14 cellular contexts compared by ENCODE assay signal in genomic region chr7:117009705-117010361, GRCh38. TPM values are rescaled to one million over a fixed set of nuclear protein-coding genes. Genes with fewer than 3 reads are reported as not detected.
DNase-seq lines count a peak whose midpoint lies in the region; ATAC-seq and TF ChIP-seq lines count a peak whose summit lies in the region.
"Had no signal": no experiment of that assay in that cellular context is flagged by ENCODE, and none has a peak within 500 bp of the region (broad histone marks: within the 10 kb centered on the region; RNA-seq: fewer than 3 reads in every experiment).

No MANE protein-coding gene starts in this region.

- peak overlapping the region; percentile 84 for H3K27ac Mint-ChIP-seq in activated naive CD4-positive, alpha-beta T cell treated with anti-CD3 and anti-CD28 coated beads, Interleukin-2, amount 50 U/mL, for 24 hours
- H3K27ac Mint-ChIP-seq in T-helper 17 cell: peak overlapping the region; percentile 78
- H3K27ac Mint-ChIP-seq in central memory CD8-positive, alpha-beta T cell (ENCODE audit: low read depth): no peak overlapping the region

- DNase-seq in activated naive CD4-positive, alpha-beta T cell (lab: John Stamatoyannopoulos, UW): no peak
- no peak for DNase-seq in T-helper 17 cell
- DNase-seq in central memory CD8-positive, alpha-beta T cell (ENCODE audit: low spot score in 2 of 2): no peak
- no peak for DNase-seq in tibial artery
- DNase-seq in mesenteric fat pad (ENCODE audit: low spot score): no peak
- DNase-seq in heart left ventricle: no peak
- DNase-seq in middle frontal gyrus (ENCODE audit: extremely low spot score, low spot score): no peak
- DNase-seq: naive B cell, NCI-H510A, PC-9, psoas muscle had no signal

- peak overlapping the region; percentile 50 to 83 for H3K27ac ChIP-seq in tibial artery
- H3K27ac ChIP-seq in heart left ventricle: no peak overlapping the region
- H3K27ac ChIP-seq: gastroesophageal sphincter, PC-9, psoas muscle, SK-N-MC had no signal

- H3K27me3 Mint-ChIP-seq in activated naive CD4-positive, alpha-beta T cell treated with anti-CD3 and anti-CD28 coated beads, Interleukin-2, amount 50 U/mL, for 24 hours: no peaks in the 10 kb centered on the region
- peaks cover 18% of the 10 kb centered on the region for H3K27me3 Mint-ChIP-seq in T-helper 17 cell
- no peaks in the 10 kb centered on the region for H3K27me3 Mint-ChIP-seq in central memory CD8-positive, alpha-beta T cell

- H3K27me3 ChIP-seq in tibial artery (no peaks in the 10 kb centered on the region), heart left ventricle (no peaks in the 10 kb centered on the region)
- H3K27me3 ChIP-seq: gastroesophageal sphincter had no signal

- peak overlapping the region; percentile 59 for H3K4me3 Mint-ChIP-seq in activated naive CD4-positive, alpha-beta T cell treated with anti-CD3 and anti-CD28 coated beads, Interleukin-2, amount 50 U/mL, for 24 hours
- peak overlapping the region; percentile 39 for H3K4me3 Mint-ChIP-seq in T-helper 17 cell
- H3K4me3 Mint-ChIP-seq in central memory CD8-positive, alpha-beta T cell: peak overlapping the region; percentile 1

- no peaks in the 10 kb centered on the region for H3K9me3 Mint-ChIP-seq in activated naive CD4-positive, alpha-beta T cell treated with anti-CD3 and anti-CD28 coated beads, Interleukin-2, amount 50 U/mL, for 24 hours
- H3K9me3 Mint-ChIP-seq in central memory CD8-positive, alpha-beta T cell: no peaks in the 10 kb centered on the region
- H3K9me3 Mint-ChIP-seq: naive B cell had no signal

- TF ChIP-seq CTCF in tibial artery (IDR thresholded peaks at IDR 0.05) (no peak), heart left ventricle (IDR thresholded peaks at IDR 0.05) (no peak)

- no peak overlapping the region for H3K4me3 ChIP-seq in tibial artery
- H3K4me3 ChIP-seq in heart left ventricle: no peak overlapping the region
- H3K4me3 ChIP-seq: gastroesophageal sphincter, PC-9, psoas muscle, SK-N-MC had no signal

- H3K36me3 Mint-ChIP-seq in activated naive CD4-positive, alpha-beta T cell treated with anti-CD3 and anti-CD28 coated beads, Interleukin-2, amount 50 U/mL, for 24 hours: no peaks in the 10 kb centered on the region
- no peaks in the 10 kb centered on the region for H3K36me3 Mint-ChIP-seq in T-helper 17 cell (ENCODE audit: low read depth)
- peaks cover 6% of the 10 kb centered on the region for H3K36me3 Mint-ChIP-seq in central memory CD8-positive, alpha-beta T cell (ENCODE audit: insufficient read depth)
- H3K36me3 Mint-ChIP-seq: naive B cell had no signal

- WGBS in heart left ventricle, 4 donors: 75 to 92% (median 87%) methylated on average over 3 of the region's 3 CpGs

- peaks cover 75% of the 10 kb centered on the region for H3K4me1 Mint-ChIP-seq in activated naive CD4-positive, alpha-beta T cell treated with anti-CD3 and anti-CD28 coated beads, Interleukin-2, amount 50 U/mL, for 24 hours
- peaks cover 45% of the 10 kb centered on the region for H3K4me1 Mint-ChIP-seq in T-helper 17 cell
- peaks cover 50% of the 10 kb centered on the region for H3K4me1 Mint-ChIP-seq in central memory CD8-positive, alpha-beta T cell

- H3K9me3 ChIP-seq in T-helper 17 cell (ENCODE audit: control insufficient read depth, low read length, poor library complexity, severe bottlenecking) (no peaks in the 10 kb centered on the region), tibial artery (no peaks in the 10 kb centered on the region), heart left ventricle (no peaks in the 10 kb centered on the region)
- H3K9me3 ChIP-seq: gastroesophageal sphincter, psoas muscle had no signal

- peak; percentile 31 for ATAC-seq in T-helper 17 cell
- ATAC-seq in central memory CD8-positive, alpha-beta T cell (replicated peaks; ENCODE audit: extremely low read depth, poor library complexity, severe bottlenecking): no peak
- ATAC-seq in heart left ventricle: no peak
- ATAC-seq: gastroesophageal sphincter, psoas muscle had no signal

- no peak for TF ChIP-seq POLR2A in heart left ventricle (IDR thresholded peaks at IDR 0.05)

- H3K36me3 ChIP-seq in tibial artery (no peaks in the 10 kb centered on the region), heart left ventricle (no peaks in the 10 kb centered on the region)
- H3K36me3 ChIP-seq: gastroesophageal sphincter had no signal

- peaks cover 0 to 87% (median 33%) of the 10 kb centered on the region in 4 donors for H3K4me1 ChIP-seq in tibial artery
- H3K4me1 ChIP-seq in heart left ventricle: peaks cover 0 to 51% (median 14%) of the 10 kb centered on the region in 12 donors

- intact Hi-C loops in tibial artery (cut with DNase I; ENCODE audit: low total_unique reads): no loop called here
- intact Hi-C loops in heart left ventricle (cut with DNase I): loop anchor here in 2 of 10 donors (5.0 to 10.0 kb wide), 2 partner anchors 65 to 102 kb away; no protein-coding TSS in a partner anchor

RNA-seq across cellular contexts. Expression of gene ST7, which starts 56.5 kb away (rescaled TPM):
- 1 to 10 TPM; 6.1 to 8.0 TPM for total RNA-seq in T-helper 17 cell
- total RNA-seq in mesenteric fat pad: 17.3 TPM
- 10 to 100 TPM; 22.3 to 41.3 (median 25.5) TPM for total RNA-seq in heart left ventricle
- 10 to 100 TPM; 16.0 to 31.7 TPM for polyA plus RNA-seq in heart left ventricle

Comparison
In these comparisons a context has a peak if more than half of its experiments do, and no peak if none do; other contexts are left out.
1. H3K4me3 Mint-ChIP-seq: peak in every context shown above with its lines; median percentile 59 in activated naive CD4-positive, alpha-beta T cell treated with anti-CD3 and anti-CD28 coated beads, Interleukin-2, amount 50 U/mL, for 24 hours; 39 in T-helper 17 cell; 1 in central memory CD8-positive, alpha-beta T cell.
2. H3K27ac ChIP-seq: peak in tibial artery (2 of 2); none in heart left ventricle (0 of 12).